28 cellular contexts compared by ENCODE assay signal in the genomic region with DNA sequence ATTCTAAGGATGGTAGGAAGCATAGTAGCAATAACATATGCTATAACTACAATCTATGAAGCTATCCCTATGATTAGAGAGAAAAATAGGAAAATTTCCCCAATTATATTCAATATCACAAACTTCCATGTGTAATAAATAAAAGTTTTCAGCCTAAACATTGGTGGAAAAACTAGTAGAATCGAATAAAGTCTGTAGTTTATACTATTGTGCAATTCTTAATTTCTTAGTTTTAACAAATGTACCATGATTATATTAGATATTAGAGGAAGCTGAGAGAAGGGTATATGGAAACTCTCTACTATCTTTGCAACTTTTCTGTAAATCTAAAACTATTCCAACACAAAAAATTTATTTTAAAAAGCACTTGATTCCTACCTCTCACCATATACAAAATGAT.
"Had no signal": no experiment of that assay in that cellular context is flagged by ENCODE, and none has a peak within 500 bp of the region (broad histone marks: within the 10 kb centered on the region; RNA-seq: fewer than 3 reads in every experiment).

No MANE protein-coding gene starts in this region.

- H3K36me3 Mint-ChIP-seq: stimulated activated memory B cell treated with anti-CD40 and anti-IgM and Interleukin-4, amounts not matched to agents 10 μg/mL and 1 μg/mL and 100 μg/mL, for 72 hours; stimulated activated naive B cell treated with anti-CD40 and anti-IgM and Interleukin-4, amounts not matched to agents 10 μg/mL and 1 μg/mL and 100 μg/mL, for 72 hours; type B pancreatic cell had no signal

- H3K9me3 Mint-ChIP-seq: stimulated activated memory B cell treated with anti-CD40 and anti-IgM and Interleukin-4, amounts not matched to agents 10 μg/mL and 1 μg/mL and 100 μg/mL, for 72 hours; stimulated activated naive B cell treated with anti-CD40 and anti-IgM and Interleukin-4, amounts not matched to agents 10 μg/mL and 1 μg/mL and 100 μg/mL, for 72 hours; type B pancreatic cell had no signal

- H3K27ac Mint-ChIP-seq: stimulated activated memory B cell treated with anti-CD40 and anti-IgM and Interleukin-4, amounts not matched to agents 10 μg/mL and 1 μg/mL and 100 μg/mL, for 72 hours; stimulated activated naive B cell treated with anti-CD40 and anti-IgM and Interleukin-4, amounts not matched to agents 10 μg/mL and 1 μg/mL and 100 μg/mL, for 72 hours; type B pancreatic cell had no signal

- ATAC-seq: stimulated activated memory B cell treated with anti-CD40 and anti-IgM and Interleukin-4, amounts not matched to agents 10 μg/mL and 1 μg/mL and 100 μg/mL, for 72 hours; stimulated activated naive B cell treated with anti-CD40 and anti-IgM and Interleukin-4, amounts not matched to agents 10 μg/mL and 1 μg/mL and 100 μg/mL, for 72 hours; stimulated activated naive CD8-positive, alpha-beta T cell treated with anti-CD3 and anti-CD28 coated beads, Interleukin-15, Interleukin-2, amounts not matched to agents 100 U/mL and 50 U/mL, for 24 hours; upper lobe of right lung had no signal

- H3K36me3 ChIP-seq: stomach, suprapubic skin, thoracic aorta, thyroid gland, tibial artery, tibial nerve, transverse colon, upper lobe of left lung, upper lobe of right lung, uterus, vagina had no signal

- H3K27ac ChIP-seq: stomach, suprapubic skin, testis, thoracic aorta, thyroid gland, tibial artery, tibial nerve, transverse colon, upper lobe of left lung, upper lobe of right lung, uterus, vagina had no signal

- H3K4me1 ChIP-seq: stomach, suprapubic skin, testis, tibial artery, tibial nerve, transverse colon, upper lobe of left lung, upper lobe of right lung, uterus, vagina had no signal

- H3K4me3 Mint-ChIP-seq: stimulated activated memory B cell treated with anti-CD40 and anti-IgM and Interleukin-4, amounts not matched to agents 10 μg/mL and 1 μg/mL and 100 μg/mL, for 72 hours; stimulated activated naive B cell treated with anti-CD40 and anti-IgM and Interleukin-4, amounts not matched to agents 10 μg/mL and 1 μg/mL and 100 μg/mL, for 72 hours; type B pancreatic cell had no signal

- FAIRE-seq: urothelium cell line had no signal

- H3K4me3 ChIP-seq: stomach, suprapubic skin, testis, thoracic aorta, thyroid gland, tibial artery, tibial nerve, transverse colon, upper lobe of left lung, upper lobe of right lung, uterus, vagina had no signal

- DNase-seq: stimulated activated CD4-positive, alpha-beta T cell treated with anti-CD3 and anti-CD28 coated beads, Interleukin-1b, Interleukin-23, amount 100 ng/mL, for 48 hours; stimulated activated CD4-positive, alpha-beta T cell treated with anti-CD3 and anti-CD28 coated beads, Interleukin-2, amount 100 ng/mL, for 24 hours; stimulated activated CD4-positive, alpha-beta T cell treated with anti-CD3 and anti-CD28 coated beads, Interleukin-2, amount 100 ng/mL, for 48 hours; stimulated activated CD4-positive, alpha-beta T cell treated with anti-CD3 and anti-CD28 coated beads, Interleukin-4, amount 100 ng/mL, for 1 hour; stimulated activated CD4-positive, alpha-beta T cell treated with anti-CD3 and anti-CD28 coated beads, Interleukin-4, amount 100 ng/mL, for 24 hours; stimulated activated CD4-positive, alpha-beta T cell treated with anti-CD3 and anti-CD28 coated beads, Interleukin-4, amount 100 ng/mL, for 4 hours; stimulated activated CD8-positive, alpha-beta memory T cell treated with anti-CD3 and anti-CD28 coated beads, Interleukin-4, amount 100 ng/mL, for 48 hours; stimulated activated naive B cell treated with anti-CD40 and anti-IgM and Interleukin-4, amounts not matched to agents 10 μg/mL and 1 μg/mL and 100 μg/mL, for 72 hours; stimulated activated naive CD4-positive, alpha-beta T cell; stimulated activated naive CD4-positive, alpha-beta T cell treated with Interleukin-2 at 50 U/mL for 16 hours; stimulated activated naive CD8-positive, alpha-beta T cell treated with anti-CD3 and anti-CD28 coated beads, Interleukin-15, Interleukin-2, amounts not matched to agents 100 U/mL and 50 U/mL, for 24 hours; stomach; substantia nigra; testis; thyroid gland; tibial artery; transverse colon; trophoblast cell; upper lobe of left lung; upper lobe of right lung; uterus had no signal

- H3K27me3 Mint-ChIP-seq: stimulated activated memory B cell treated with anti-CD40 and anti-IgM and Interleukin-4, amounts not matched to agents 10 μg/mL and 1 μg/mL and 100 μg/mL, for 72 hours; stimulated activated naive B cell treated with anti-CD40 and anti-IgM and Interleukin-4, amounts not matched to agents 10 μg/mL and 1 μg/mL and 100 μg/mL, for 72 hours had no signal

- H3K9me3 ChIP-seq: suprapubic skin, testis, thoracic aorta, thyroid gland, tibial artery, tibial nerve, transverse colon, upper lobe of left lung, upper lobe of right lung, uterus, vagina had no signal

- H3K27me3 ChIP-seq: stomach, suprapubic skin, testis, thyroid gland, tibial artery, tibial nerve, transverse colon, upper lobe of left lung, upper lobe of right lung, uterus, vagina had no signal
